Comparison of ENCODE assay signal across 2 cellular contexts in the genomic region with DNA sequence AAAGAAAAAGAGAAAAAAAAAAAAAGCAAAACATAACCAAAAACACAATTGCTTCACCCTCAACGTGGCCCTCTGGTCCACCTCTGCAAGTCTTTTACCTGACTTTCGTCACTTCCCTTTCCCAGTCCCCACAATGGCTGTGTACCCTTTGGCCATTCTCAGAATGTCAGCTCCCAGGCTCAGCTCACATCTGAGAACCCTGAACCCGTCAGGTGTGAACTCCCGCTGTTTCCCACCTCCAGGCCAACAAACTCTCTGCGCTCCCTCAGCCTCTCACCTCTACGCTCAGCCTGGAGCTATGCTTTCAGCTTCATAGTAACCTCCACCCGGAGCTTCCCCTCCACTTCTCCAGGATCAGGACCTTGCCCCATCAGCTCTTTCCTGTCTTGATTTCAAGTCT.
TF ChIP-seq lines count a peak whose summit lies in the region.

No MANE protein-coding gene starts in this region.

TF ChIP-seq in WTC11, 78 proteins besides CTCF, POLR2A, EP300 and RAD21 (continued from another document):
- TF ChIP-seq, protein P1, sequence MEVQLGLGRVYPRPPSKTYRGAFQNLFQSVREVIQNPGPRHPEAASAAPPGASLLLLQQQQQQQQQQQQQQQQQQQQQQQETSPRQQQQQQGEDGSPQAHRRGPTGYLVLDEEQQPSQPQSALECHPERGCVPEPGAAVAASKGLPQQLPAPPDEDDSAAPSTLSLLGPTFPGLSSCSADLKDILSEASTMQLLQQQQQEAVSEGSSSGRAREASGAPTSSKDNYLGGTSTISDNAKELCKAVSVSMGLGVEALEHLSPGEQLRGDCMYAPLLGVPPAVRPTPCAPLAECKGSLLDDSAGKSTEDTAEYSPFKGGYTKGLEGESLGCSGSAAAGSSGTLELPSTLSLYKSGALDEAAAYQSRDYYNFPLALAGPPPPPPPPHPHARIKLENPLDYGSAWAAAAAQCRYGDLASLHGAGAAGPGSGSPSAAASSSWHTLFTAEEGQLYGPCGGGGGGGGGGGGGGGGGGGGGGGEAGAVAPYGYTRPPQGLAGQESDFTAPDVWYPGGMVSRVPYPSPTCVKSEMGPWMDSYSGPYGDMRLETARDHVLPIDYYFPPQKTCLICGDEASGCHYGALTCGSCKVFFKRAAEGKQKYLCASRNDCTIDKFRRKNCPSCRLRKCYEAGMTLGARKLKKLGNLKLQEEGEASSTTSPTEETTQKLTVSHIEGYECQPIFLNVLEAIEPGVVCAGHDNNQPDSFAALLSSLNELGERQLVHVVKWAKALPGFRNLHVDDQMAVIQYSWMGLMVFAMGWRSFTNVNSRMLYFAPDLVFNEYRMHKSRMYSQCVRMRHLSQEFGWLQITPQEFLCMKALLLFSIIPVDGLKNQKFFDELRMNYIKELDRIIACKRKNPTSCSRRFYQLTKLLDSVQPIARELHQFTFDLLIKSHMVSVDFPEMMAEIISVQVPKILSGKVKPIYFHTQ (CRISPR knock-in tag; IDR thresholded peaks at IDR 0.05): no peak
- TF ChIP-seq SMAD3 (CRISPR knock-in tag; IDR thresholded peaks at IDR 0.05; ENCODE audit: borderline replicate concordance) (no peak), SOX15 (CRISPR knock-in tag; IDR thresholded peaks at IDR 0.05) (no peak), TCF7 (CRISPR knock-in tag; IDR thresholded peaks at IDR 0.05; ENCODE audit: low read depth) (no peak), NR3C1 (CRISPR knock-in tag; conservative IDR thresholded peaks at IDR 0.05; ENCODE audit: low read depth) (no peak)
- TF ChIP-seq, protein P2, sequence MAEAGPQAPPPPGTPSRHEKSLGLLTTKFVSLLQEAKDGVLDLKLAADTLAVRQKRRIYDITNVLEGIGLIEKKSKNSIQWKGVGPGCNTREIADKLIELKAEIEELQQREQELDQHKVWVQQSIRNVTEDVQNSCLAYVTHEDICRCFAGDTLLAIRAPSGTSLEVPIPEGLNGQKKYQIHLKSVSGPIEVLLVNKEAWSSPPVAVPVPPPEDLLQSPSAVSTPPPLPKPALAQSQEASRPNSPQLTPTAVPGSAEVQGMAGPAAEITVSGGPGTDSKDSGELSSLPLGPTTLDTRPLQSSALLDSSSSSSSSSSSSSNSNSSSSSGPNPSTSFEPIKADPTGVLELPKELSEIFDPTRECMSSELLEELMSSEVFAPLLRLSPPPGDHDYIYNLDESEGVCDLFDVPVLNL (CRISPR knock-in tag; IDR thresholded peaks at IDR 0.05; ENCODE audit: borderline replicate concordance, low read depth): no peak
- TF ChIP-seq, protein P3, sequence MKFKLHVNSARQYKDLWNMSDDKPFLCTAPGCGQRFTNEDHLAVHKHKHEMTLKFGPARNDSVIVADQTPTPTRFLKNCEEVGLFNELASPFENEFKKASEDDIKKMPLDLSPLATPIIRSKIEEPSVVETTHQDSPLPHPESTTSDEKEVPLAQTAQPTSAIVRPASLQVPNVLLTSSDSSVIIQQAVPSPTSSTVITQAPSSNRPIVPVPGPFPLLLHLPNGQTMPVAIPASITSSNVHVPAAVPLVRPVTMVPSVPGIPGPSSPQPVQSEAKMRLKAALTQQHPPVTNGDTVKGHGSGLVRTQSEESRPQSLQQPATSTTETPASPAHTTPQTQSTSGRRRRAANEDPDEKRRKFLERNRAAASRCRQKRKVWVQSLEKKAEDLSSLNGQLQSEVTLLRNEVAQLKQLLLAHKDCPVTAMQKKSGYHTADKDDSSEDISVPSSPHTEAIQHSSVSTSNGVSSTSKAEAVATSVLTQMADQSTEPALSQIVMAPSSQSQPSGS (CRISPR knock-in tag; IDR thresholded peaks at IDR 0.05; ENCODE audit: borderline replicate concordance, low read depth): no peak
TF ChIP-seq in WTC11: peak in this region for 0.

TF ChIP-seq in SK-N-SH, 30 proteins besides CTCF, POLR2A, EP300 and RAD21 (continued from another document):
- TF ChIP-seq, protein P4, sequence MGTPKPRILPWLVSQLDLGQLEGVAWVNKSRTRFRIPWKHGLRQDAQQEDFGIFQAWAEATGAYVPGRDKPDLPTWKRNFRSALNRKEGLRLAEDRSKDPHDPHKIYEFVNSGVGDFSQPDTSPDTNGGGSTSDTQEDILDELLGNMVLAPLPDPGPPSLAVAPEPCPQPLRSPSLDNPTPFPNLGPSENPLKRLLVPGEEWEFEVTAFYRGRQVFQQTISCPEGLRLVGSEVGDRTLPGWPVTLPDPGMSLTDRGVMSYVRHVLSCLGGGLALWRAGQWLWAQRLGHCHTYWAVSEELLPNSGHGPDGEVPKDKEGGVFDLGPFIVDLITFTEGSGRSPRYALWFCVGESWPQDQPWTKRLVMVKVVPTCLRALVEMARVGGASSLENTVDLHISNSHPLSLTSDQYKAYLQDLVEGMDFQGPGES (IDR thresholded peaks at IDR 0.05; ENCODE audit: low read depth, low read length): no peak
- TF ChIP-seq GATA2 (CRISPR knock-in tag; IDR thresholded peaks at IDR 0.05): no peak
- no peak for TF ChIP-seq TCF12 (IDR thresholded peaks at IDR 0.05)
- no peak for TF ChIP-seq TEAD4 (IDR thresholded peaks at IDR 0.05; ENCODE audit: borderline replicate concordance, insufficient read depth)
- no peak for TF ChIP-seq FOXM1 (IDR thresholded peaks at IDR 0.05; ENCODE audit: low read depth)
- TF ChIP-seq, protein P5, sequence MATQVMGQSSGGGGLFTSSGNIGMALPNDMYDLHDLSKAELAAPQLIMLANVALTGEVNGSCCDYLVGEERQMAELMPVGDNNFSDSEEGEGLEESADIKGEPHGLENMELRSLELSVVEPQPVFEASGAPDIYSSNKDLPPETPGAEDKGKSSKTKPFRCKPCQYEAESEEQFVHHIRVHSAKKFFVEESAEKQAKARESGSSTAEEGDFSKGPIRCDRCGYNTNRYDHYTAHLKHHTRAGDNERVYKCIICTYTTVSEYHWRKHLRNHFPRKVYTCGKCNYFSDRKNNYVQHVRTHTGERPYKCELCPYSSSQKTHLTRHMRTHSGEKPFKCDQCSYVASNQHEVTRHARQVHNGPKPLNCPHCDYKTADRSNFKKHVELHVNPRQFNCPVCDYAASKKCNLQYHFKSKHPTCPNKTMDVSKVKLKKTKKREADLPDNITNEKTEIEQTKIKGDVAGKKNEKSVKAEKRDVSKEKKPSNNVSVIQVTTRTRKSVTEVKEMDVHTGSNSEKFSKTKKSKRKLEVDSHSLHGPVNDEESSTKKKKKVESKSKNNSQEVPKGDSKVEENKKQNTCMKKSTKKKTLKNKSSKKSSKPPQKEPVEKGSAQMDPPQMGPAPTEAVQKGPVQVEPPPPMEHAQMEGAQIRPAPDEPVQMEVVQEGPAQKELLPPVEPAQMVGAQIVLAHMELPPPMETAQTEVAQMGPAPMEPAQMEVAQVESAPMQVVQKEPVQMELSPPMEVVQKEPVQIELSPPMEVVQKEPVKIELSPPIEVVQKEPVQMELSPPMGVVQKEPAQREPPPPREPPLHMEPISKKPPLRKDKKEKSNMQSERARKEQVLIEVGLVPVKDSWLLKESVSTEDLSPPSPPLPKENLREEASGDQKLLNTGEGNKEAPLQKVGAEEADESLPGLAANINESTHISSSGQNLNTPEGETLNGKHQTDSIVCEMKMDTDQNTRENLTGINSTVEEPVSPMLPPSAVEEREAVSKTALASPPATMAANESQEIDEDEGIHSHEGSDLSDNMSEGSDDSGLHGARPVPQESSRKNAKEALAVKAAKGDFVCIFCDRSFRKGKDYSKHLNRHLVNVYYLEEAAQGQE (IDR thresholded peaks at IDR 0.05; ENCODE audit: low read depth, low read length): no peak
- no peak for TF ChIP-seq FOSL2 (IDR thresholded peaks at IDR 0.05; ENCODE audit: borderline replicate concordance, low read depth)
- no peak for TF ChIP-seq SIN3A (IDR thresholded peaks at IDR 0.05; ENCODE audit: borderline replicate concordance, low read depth, low read length)
- TF ChIP-seq POLR2AphosphoS5 (IDR thresholded peaks at IDR 0.05; ENCODE audit: low read depth, low read length): no peak
- TF ChIP-seq FOXJ3 (CRISPR knock-in tag; IDR thresholded peaks at IDR 0.05): no peak
TF ChIP-seq in SK-N-SH: peak in this region for 0.
